2 cellular contexts compared by ENCODE assay signal in the genomic region with DNA sequence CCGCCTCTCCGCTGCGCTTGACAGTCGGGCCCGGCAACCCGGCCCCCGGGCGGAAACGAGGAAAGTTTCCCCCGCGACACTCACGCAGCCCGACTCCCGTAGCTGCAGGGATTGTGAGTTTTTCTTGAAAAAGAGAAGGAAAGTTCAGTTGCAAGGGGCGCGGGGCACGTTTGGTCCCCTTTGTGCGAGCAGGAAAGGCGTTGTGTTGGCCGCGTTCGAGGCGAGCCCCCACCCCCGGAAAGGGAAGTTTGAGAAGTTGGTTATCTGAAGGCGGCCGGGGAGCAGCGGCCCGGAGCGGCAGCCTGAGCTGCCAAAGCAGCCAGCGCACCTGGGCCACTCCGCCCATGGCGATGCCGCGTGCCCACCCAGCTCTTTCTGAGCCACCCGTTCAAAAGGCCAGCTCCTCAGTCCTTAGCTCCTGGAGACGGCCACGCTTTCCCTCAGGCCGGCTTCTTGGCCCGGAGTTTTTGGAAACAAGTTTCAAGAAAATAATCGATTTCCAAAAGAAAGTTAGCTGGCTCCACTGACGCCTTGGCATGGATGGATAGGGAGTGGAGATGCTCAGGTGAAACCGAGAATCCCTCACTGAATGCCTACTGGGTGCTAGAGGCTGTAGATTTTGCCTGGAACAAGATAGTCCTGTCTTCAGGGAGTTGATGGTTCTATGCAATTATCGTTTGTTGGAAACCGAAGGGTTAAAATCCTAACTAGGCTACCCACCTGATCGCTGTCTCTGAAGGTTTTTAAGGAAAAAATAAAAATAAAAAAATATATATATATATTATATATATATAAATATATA.
A peak's percentile ranks its signal among the peaks of the same experiment; 100 is the strongest.
TF ChIP-seq lines count a peak whose summit lies in the region.

No MANE protein-coding gene starts in this region.

TF ChIP-seq in WTC11, 78 proteins besides CTCF, POLR2A, EP300 and RAD21 (continued from another document):
- TF ChIP-seq, protein P1, sequence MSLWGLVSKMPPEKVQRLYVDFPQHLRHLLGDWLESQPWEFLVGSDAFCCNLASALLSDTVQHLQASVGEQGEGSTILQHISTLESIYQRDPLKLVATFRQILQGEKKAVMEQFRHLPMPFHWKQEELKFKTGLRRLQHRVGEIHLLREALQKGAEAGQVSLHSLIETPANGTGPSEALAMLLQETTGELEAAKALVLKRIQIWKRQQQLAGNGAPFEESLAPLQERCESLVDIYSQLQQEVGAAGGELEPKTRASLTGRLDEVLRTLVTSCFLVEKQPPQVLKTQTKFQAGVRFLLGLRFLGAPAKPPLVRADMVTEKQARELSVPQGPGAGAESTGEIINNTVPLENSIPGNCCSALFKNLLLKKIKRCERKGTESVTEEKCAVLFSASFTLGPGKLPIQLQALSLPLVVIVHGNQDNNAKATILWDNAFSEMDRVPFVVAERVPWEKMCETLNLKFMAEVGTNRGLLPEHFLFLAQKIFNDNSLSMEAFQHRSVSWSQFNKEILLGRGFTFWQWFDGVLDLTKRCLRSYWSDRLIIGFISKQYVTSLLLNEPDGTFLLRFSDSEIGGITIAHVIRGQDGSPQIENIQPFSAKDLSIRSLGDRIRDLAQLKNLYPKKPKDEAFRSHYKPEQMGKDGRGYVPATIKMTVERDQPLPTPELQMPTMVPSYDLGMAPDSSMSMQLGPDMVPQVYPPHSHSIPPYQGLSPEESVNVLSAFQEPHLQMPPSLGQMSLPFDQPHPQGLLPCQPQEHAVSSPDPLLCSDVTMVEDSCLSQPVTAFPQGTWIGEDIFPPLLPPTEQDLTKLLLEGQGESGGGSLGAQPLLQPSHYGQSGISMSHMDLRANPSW (CRISPR knock-in tag; conservative IDR thresholded peaks at IDR 0.05; ENCODE audit: low read depth): no peak
- TF ChIP-seq FOXP1 (CRISPR knock-in tag; IDR thresholded peaks at IDR 0.05; ENCODE audit: borderline replicate concordance): peak; percentile 0; the same call in 1 of the 2 replicates

TF ChIP-seq in HepG2, 621 proteins besides CTCF, POLR2A, EP300 and RAD21 (continued from another document and continues in another):
- TF ChIP-seq SOX6 (IDR thresholded peaks at IDR 0.05) (no peak), SOX6 (CRISPR knock-in tag; IDR thresholded peaks at IDR 0.05) (0 out of 2 replicates have a peak, but pooled peaks have one; percentile 20), ZNF317 (CRISPR knock-in tag; IDR thresholded peaks at IDR 0.05) (0 out of 2 replicates have a peak, but pooled peaks have one; percentile 20), SAP130 (CRISPR knock-in tag; IDR thresholded peaks at IDR 0.05; ENCODE audit: low read depth) (peak; percentile 44), RBFOX2 (IDR thresholded peaks at IDR 0.05; ENCODE audit: low read depth, low read length) (peak; percentile 98), ZNF446 (CRISPR knock-in tag; IDR thresholded peaks at IDR 0.05) (no peak), ZKSCAN1 (IDR thresholded peaks at IDR 0.05; ENCODE audit: low read length) (0 out of 2 replicates have a peak, but pooled peaks have one; percentile 50), KLF12 (CRISPR knock-in tag; IDR thresholded peaks at IDR 0.05; ENCODE audit: borderline replicate concordance) (peak; percentile 3; the same call in 1 of the 2 replicates), ONECUT2 (CRISPR knock-in tag; IDR thresholded peaks at IDR 0.05) (0 out of 2 replicates have a peak, but pooled peaks have one; percentile 38)
- TF ChIP-seq, protein P2, sequence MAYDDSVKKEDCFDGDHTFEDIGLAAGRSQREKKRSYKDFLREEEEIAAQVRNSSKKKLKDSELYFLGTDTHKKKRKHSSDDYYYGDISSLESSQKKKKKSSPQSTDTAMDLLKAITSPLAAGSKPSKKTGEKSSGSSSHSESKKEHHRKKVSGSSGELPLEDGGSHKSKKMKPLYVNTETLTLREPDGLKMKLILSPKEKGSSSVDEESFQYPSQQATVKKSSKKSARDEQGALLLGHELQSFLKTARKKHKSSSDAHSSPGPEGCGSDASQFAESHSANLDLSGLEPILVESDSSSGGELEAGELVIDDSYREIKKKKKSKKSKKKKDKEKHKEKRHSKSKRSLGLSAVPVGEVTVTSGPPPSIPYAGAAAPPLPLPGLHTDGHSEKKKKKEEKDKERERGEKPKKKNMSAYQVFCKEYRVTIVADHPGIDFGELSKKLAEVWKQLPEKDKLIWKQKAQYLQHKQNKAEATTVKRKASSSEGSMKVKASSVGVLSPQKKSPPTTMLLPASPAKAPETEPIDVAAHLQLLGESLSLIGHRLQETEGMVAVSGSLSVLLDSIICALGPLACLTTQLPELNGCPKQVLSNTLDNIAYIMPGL (CRISPR knock-in tag; IDR thresholded peaks at IDR 0.05; ENCODE audit: borderline replicate concordance in 1 of 2, low read depth in 1 of 2): peak in 1 of 2 experiments; percentile 45; a peak in 2 of 4 replicates
- TF ChIP-seq, protein P3, sequence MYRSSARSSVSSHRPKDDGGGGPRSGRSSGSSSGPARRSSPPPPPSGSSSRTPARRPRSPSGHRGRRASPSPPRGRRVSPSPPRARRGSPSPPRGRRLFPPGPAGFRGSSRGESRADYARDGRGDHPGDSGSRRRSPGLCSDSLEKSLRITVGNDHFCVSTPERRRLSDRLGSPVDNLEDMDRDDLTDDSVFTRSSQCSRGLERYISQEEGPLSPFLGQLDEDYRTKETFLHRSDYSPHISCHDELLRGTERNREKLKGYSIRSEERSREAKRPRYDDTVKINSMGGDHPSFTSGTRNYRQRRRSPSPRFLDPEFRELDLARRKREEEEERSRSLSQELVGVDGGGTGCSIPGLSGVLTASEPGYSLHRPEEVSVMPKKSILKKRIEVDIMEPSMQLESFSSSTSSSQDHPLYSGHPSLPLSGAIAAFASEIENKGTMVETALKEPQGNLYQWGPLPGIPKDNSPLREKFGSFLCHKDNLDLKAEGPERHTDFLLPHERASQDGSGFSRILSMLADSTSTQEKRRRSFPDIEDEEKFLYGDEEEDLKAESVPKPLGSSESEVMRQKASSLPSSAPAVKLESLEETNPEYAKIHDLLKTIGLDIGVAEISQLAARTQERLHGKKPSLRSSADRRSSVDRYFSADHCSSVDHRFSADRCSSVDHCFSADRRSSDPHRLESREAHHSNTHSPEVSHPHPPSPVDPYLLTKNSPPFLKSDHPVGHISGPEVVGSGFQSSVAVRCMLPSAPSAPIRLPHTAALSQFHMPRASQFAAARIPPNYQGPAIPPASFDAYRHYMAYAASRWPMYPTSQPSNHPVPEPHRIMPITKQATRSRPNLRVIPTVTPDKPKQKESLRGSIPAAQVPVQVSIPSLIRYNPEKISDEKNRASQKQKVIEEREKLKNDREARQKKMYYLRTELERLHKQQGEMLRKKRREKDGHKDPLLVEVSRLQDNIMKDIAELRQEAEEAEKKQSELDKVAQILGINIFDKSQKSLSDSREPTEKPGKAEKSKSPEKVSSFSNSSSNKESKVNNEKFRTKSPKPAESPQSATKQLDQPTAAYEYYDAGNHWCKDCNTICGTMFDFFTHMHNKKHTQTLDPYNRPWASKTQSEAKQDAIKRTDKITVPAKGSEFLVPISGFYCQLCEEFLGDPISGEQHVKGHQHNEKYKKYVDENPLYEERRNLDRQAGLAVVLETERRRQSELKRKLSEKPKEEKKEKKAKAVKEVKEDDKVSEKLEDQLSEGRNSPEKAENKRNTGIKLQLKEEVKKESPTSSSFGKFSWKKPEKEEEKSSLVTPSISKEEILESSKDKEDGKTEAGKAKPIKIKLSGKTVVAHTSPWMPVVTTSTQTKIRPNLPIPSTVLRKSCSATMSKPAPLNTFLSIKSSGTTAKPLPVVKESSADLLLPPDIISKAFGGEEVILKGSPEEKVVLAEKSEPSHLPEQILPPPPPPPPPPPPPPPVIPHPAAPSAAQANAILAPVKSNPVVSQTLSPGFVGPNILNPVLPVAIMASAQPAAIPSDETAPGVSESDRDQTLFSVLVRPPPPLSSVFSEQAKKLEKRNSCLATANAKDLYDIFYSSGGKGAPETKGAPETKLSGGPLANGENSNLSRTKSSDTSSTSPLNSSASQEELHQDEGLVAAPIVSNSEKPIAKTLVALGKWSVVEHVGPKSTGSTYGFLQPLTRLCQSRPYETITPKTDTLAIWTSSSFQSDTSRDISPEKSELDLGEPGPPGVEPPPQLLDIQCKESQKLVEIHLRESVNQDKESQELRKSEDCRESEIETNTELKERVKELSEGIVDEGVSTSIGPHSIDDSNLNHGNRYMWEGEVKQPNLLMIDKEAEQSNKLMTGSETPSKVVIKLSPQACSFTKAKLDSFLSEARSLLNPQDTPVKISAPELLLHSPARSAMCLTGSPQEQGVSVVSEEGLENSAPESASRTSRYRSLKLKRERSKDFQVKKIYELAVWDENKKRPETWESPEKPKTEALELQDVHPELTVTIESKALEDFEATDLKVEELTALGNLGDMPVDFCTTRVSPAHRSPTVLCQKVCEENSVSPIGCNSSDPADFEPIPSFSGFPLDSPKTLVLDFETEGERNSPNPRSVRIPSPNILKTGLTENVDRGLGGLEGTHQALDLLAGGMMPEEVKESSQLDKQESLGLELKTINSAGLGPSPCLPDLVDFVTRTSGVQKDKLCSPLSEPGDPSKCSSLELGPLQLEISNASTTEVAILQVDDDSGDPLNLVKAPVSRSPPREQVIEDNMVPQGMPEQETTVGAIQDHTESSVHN (CRISPR knock-in tag; IDR thresholded peaks at IDR 0.05): no peak
- TF ChIP-seq, protein P4, sequence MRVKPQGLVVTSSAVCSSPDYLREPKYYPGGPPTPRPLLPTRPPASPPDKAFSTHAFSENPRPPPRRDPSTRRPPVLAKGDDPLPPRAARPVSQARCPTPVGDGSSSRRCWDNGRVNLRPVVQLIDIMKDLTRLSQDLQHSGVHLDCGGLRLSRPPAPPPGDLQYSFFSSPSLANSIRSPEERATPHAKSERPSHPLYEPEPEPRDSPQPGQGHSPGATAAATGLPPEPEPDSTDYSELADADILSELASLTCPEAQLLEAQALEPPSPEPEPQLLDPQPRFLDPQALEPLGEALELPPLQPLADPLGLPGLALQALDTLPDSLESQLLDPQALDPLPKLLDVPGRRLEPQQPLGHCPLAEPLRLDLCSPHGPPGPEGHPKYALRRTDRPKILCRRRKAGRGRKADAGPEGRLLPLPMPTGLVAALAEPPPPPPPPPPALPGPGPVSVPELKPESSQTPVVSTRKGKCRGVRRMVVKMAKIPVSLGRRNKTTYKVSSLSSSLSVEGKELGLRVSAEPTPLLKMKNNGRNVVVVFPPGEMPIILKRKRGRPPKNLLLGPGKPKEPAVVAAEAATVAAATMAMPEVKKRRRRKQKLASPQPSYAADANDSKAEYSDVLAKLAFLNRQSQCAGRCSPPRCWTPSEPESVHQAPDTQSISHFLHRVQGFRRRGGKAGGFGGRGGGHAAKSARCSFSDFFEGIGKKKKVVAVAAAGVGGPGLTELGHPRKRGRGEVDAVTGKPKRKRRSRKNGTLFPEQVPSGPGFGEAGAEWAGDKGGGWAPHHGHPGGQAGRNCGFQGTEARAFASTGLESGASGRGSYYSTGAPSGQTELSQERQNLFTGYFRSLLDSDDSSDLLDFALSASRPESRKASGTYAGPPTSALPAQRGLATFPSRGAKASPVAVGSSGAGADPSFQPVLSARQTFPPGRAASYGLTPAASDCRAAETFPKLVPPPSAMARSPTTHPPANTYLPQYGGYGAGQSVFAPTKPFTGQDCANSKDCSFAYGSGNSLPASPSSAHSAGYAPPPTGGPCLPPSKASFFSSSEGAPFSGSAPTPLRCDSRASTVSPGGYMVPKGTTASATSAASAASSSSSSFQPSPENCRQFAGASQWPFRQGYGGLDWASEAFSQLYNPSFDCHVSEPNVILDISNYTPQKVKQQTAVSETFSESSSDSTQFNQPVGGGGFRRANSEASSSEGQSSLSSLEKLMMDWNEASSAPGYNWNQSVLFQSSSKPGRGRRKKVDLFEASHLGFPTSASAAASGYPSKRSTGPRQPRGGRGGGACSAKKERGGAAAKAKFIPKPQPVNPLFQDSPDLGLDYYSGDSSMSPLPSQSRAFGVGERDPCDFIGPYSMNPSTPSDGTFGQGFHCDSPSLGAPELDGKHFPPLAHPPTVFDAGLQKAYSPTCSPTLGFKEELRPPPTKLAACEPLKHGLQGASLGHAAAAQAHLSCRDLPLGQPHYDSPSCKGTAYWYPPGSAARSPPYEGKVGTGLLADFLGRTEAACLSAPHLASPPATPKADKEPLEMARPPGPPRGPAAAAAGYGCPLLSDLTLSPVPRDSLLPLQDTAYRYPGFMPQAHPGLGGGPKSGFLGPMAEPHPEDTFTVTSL (CRISPR knock-in tag; IDR thresholded peaks at IDR 0.05; ENCODE audit: borderline replicate concordance): no peak
- TF ChIP-seq, protein P5, sequence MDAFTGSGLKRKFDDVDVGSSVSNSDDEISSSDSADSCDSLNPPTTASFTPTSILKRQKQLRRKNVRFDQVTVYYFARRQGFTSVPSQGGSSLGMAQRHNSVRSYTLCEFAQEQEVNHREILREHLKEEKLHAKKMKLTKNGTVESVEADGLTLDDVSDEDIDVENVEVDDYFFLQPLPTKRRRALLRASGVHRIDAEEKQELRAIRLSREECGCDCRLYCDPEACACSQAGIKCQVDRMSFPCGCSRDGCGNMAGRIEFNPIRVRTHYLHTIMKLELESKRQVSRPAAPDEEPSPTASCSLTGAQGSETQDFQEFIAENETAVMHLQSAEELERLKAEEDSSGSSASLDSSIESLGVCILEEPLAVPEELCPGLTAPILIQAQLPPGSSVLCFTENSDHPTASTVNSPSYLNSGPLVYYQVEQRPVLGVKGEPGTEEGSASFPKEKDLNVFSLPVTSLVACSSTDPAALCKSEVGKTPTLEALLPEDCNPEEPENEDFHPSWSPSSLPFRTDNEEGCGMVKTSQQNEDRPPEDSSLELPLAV (CRISPR knock-in tag; conservative IDR thresholded peaks at IDR 0.05; ENCODE audit: low read depth): no peak
- TF ChIP-seq, protein P6, sequence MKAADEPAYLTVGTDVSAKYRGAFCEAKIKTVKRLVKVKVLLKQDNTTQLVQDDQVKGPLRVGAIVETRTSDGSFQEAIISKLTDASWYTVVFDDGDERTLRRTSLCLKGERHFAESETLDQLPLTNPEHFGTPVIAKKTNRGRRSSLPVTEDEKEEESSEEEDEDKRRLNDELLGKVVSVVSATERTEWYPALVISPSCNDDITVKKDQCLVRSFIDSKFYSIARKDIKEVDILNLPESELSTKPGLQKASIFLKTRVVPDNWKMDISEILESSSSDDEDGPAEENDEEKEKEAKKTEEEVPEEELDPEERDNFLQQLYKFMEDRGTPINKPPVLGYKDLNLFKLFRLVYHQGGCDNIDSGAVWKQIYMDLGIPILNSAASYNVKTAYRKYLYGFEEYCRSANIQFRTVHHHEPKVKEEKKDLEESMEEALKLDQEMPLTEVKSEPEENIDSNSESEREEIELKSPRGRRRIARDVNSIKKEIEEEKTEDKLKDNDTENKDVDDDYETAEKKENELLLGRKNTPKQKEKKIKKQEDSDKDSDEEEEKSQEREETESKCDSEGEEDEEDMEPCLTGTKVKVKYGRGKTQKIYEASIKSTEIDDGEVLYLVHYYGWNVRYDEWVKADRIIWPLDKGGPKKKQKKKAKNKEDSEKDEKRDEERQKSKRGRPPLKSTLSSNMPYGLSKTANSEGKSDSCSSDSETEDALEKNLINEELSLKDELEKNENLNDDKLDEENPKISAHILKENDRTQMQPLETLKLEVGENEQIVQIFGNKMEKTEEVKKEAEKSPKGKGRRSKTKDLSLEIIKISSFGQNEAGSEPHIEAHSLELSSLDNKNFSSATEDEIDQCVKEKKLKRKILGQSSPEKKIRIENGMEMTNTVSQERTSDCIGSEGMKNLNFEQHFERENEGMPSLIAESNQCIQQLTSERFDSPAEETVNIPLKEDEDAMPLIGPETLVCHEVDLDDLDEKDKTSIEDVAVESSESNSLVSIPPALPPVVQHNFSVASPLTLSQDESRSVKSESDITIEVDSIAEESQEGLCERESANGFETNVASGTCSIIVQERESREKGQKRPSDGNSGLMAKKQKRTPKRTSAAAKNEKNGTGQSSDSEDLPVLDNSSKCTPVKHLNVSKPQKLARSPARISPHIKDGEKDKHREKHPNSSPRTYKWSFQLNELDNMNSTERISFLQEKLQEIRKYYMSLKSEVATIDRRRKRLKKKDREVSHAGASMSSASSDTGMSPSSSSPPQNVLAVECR (CRISPR knock-in tag; IDR thresholded peaks at IDR 0.05; ENCODE audit: borderline replicate concordance): peak; percentile 5; the same call in 1 of the 2 replicates
- TF ChIP-seq, protein P7, sequence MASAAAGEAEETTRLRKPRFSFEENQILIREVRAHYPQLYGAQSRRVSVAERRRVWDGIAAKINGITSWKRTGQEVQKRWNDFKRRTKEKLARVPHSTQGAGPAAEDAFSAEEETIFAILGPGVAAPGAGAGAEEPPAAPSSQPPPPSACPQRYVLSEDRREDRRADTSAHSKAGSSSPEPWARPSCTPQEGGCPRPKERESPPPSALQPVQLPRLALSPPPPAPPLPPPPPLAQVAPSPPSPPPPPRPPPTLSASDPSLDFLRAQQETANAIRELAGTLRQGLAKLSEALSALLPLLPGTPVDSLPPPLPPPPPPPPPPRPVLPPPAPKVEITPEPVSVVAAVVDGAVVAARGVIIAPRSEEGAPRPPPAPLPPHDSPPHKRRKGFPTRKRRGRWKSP (CRISPR knock-in tag; IDR thresholded peaks at IDR 0.05): peak; percentile 17; the same call in 1 of the 2 replicates
